ENCODE assay signal across 35 cellular contexts in genomic region chr16:53849585-53849984, GRCh38.
DNase-seq lines count a peak whose midpoint lies in the region; ATAC-seq, FAIRE-seq and TF ChIP-seq lines count a peak whose summit lies in the region.
"Had no signal": no experiment of that assay in that cellular context is flagged by ENCODE, and none has a peak within 500 bp of the region (broad histone marks: within the 10 kb centered on the region; RNA-seq: fewer than 3 reads in every experiment).

No MANE protein-coding gene starts in this region.

- no peaks in the 10 kb centered on the region for H3K27me3 ChIP-seq in DND-41 (ENCODE audit: insufficient read depth, low read length, poor library complexity)
- H3K27me3 ChIP-seq in Loucy (ENCODE audit: insufficient read depth, low read length, poor library complexity, severe bottlenecking) = no peaks in the 10 kb centered on the region
- no peaks in the 10 kb centered on the region for H3K27me3 ChIP-seq in GM12878 (replicated peaks in 1 of 2; ENCODE audit: control insufficient read depth in 2 of 2, insufficient read depth in 2 of 2, low read length in 1 of 2)
- H3K27me3 ChIP-seq in aorta (ENCODE audit: control insufficient read depth in 1 of 2, insufficient read depth in 2 of 2, low read length in 1 of 2) = no peaks in the 10 kb centered on the region
- H3K27me3 ChIP-seq: brain microvascular endothelial cell, esophagus squamous epithelium, foreskin keratinocyte, heart right ventricle, neutrophil, right atrium auricular region, upper lobe of right lung had no signal

- H3K9me3 ChIP-seq in DND-41 (ENCODE audit: insufficient read depth, low read length, severe bottlenecking) (no peaks in the 10 kb centered on the region), Loucy (ENCODE audit: insufficient read depth, low read depth, low read length) (peaks cover 3% of the 10 kb centered on the region; the same call in 1 of the 2 replicates), GM12878 (replicated peaks; ENCODE audit: control insufficient read depth, insufficient read depth, low read length) (no peaks in the 10 kb centered on the region), aorta (ENCODE audit: control insufficient read depth, low read length) (no peaks in the 10 kb centered on the region)
- H3K9me3 ChIP-seq: esophagus squamous epithelium, neutrophil, right atrium auricular region, upper lobe of right lung had no signal

- H3K36me3 ChIP-seq in DND-41 (ENCODE audit: insufficient read depth, low read length) (0 out of 2 replicates have a peak, but pooled peaks cover 4% of the 10 kb centered on the region), Loucy (ENCODE audit: insufficient read depth, low read length) (no peaks in the 10 kb centered on the region), GM12878 (ENCODE audit: control insufficient read depth in 2 of 2, insufficient read depth in 2 of 2, low read length in 1 of 2) (no peaks in the 10 kb centered on the region), aorta (ENCODE audit: control insufficient read depth in 1 of 2, insufficient read depth in 2 of 2, low read length in 1 of 2) (no peaks in the 10 kb centered on the region)
- H3K36me3 ChIP-seq: brain microvascular endothelial cell, neutrophil, WERI-Rb-1 had no signal

- H3K4me2 ChIP-seq in DND-41 (ENCODE audit: insufficient read depth, low read length) (peak overlapping the region; percentile 57), Loucy (ENCODE audit: low read depth, low read length, poor library complexity, severe bottlenecking) (peak overlapping the region; percentile 60), GM12878 (ENCODE audit: control insufficient read depth, insufficient read depth) (no peak overlapping the region)
- H3K4me2 ChIP-seq: smooth muscle cell had no signal

- no peaks in the 10 kb centered on the region for H3F3A ChIP-seq in Loucy (ENCODE audit: low read depth)

- RAD21 ChIA-PET in GM12878 (lab: Charles Lee; ENCODE audit: unreplicated experiment) = no interaction called here

- ATAC-seq in DND-41 (ENCODE audit: insufficient read depth, low read depth) (peak; percentile 90), GM12878 (peak; percentile 31; the same call in 1 of the 3 replicates), aorta (ENCODE audit: low FRiP score) (no peak)
- ATAC-seq: foreskin keratinocyte; heart right ventricle; Panc1; stimulated activated naive CD8-positive, alpha-beta T cell treated with anti-CD3 and anti-CD28 coated beads, Interleukin-15, Interleukin-2, amounts not matched to agents 100 U/mL and 50 U/mL, for 24 hours; upper lobe of right lung had no signal

- H3K4me1 ChIP-seq in DND-41 (ENCODE audit: insufficient read depth, low read length) (peaks cover 67% of the 10 kb centered on the region), Loucy (ENCODE audit: insufficient read depth, low read length, poor library complexity, severe bottlenecking) (peaks cover 48% of the 10 kb centered on the region), GM12878 (ENCODE audit: control insufficient read depth, insufficient read depth, low read length) (no peaks in the 10 kb centered on the region), aorta (ENCODE audit: control insufficient read depth in 1 of 2, insufficient read depth in 2 of 2, low read length in 2 of 2) (peaks cover 0 to 2% of the 10 kb centered on the region in 2 donors)
- H3K4me1 ChIP-seq: foreskin keratinocyte, right atrium auricular region, upper lobe of right lung had no signal

- DNase-seq in NCI-H1105 treated with DMSO at 0.1 percent for 48 hours (lab: John Stamatoyannopoulos, UW) = peak; percentile 62
- no peak for DNase-seq in NCI-H1105 (lab: John Stamatoyannopoulos, UW)
- DNase-seq in DND-41 = peak; percentile 78
- DNase-seq in GM12878 (ENCODE audit: low read depth, low spot score) = no peak
- no peak for DNase-seq in aorta
- DNase-seq in GOT3 (lab: John Stamatoyannopoulos, UW) = no peak
- no peak for DNase-seq in activated CD4-positive, CD25-positive, alpha-beta regulatory T cell treated with anti-CD3 and anti-CD28 coated beads, Interleukin-2, amount 50 U/mL, for 72 hours
- DNase-seq: activated CD4-positive, alpha-beta T cell treated with anti-CD3 and anti-CD28 coated beads for 48 hours; activated naive CD4-positive, alpha-beta T cell treated with anti-CD3 and anti-CD28 coated beads, Interleukin-2, amount 50 U/mL, for 16 hours; activated T-cell treated with anti-CD3 and anti-CD28 coated beads for 4 hours; brain microvascular endothelial cell; CD4-positive, CD25-positive, alpha-beta regulatory T cell; cerebellar nuclear complex; esophagus squamous epithelium; foreskin keratinocyte; HCEC 1CT; heart right ventricle; IMR-90; kidney; NCI-H2081; NCI-H774; posterior cingulate gyrus; Right ventricle myocardium superior; stimulated activated CD4-positive, alpha-beta T cell treated with anti-CD3 and anti-CD28 coated beads, Interleukin-1b, Interleukin-23, amount 100 ng/mL, for 48 hours; stimulated activated naive CD8-positive, alpha-beta T cell treated with anti-CD3 and anti-CD28 coated beads, Interleukin-15, Interleukin-2, amounts not matched to agents 100 U/mL and 50 U/mL, for 24 hours; T1000; upper lobe of right lung; WERI-Rb-1 had no signal

- 94% methylated on average over 1 of the region's 1 CpG for WGBS in GM12878 (ENCODE audit: insufficient coverage, insufficient replicate concordance, low lambda C conversion rate, missing lambda C conversion rate)
- WGBS in aorta, 2 donors = 92 to 96% methylated on average over 1 of the region's 1 CpG

- H3K4me3 ChIP-seq in DND-41 (ENCODE audit: low read depth in 1 of 2, low read length in 2 of 2) (peak overlapping the region in 1 of 2 experiments; percentile 10; a peak in 1 of 4 replicates), Loucy (ENCODE audit: low read length, poor library complexity, severe bottlenecking) (peak overlapping the region; percentile 39), GM12878 (no peak overlapping the region), aorta (ENCODE audit: low read length in 2 of 2) (no peak overlapping the region)
- H3K4me3 ChIP-seq: esophagus squamous epithelium, heart right ventricle, right atrium auricular region, smooth muscle cell, upper lobe of right lung had no signal

- H3K27ac ChIP-seq in DND-41 (ENCODE audit: low read length) (peak overlapping the region; percentile 72), GM12878 (ENCODE audit: control insufficient read depth, insufficient read depth) (no peak overlapping the region), aorta (ENCODE audit: low read depth in 1 of 2, low read length in 2 of 2) (no peak overlapping the region)
- H3K27ac ChIP-seq: brain microvascular endothelial cell, esophagus squamous epithelium, foreskin keratinocyte, heart right ventricle, neutrophil, right atrium auricular region, upper lobe of right lung, WERI-Rb-1 had no signal

- no peak for TF ChIP-seq EP300 in GM12878 (IDR thresholded peaks at IDR 0.05; ENCODE audit: borderline replicate concordance in 1 of 2, control insufficient read depth in 1 of 2, low read depth in 2 of 2, low read length in 2 of 2)

- TF ChIP-seq POLR2A in GM12878 (IDR thresholded peaks at IDR 0.05; ENCODE audit: low read depth, low read length) = no peak

- FAIRE-seq in GM12878 (lab: Jason Lieb, UNC) = no peak
- FAIRE-seq: D721Med, GM12891, kidney had no signal

- H3K9ac ChIP-seq in DND-41 (ENCODE audit: low read depth, low read length) (peak overlapping the region; percentile 23; the same call in 1 of the 2 replicates), Loucy (ENCODE audit: low read depth, low read length, poor library complexity, severe bottlenecking) (peak overlapping the region; percentile 18), GM12878 (ENCODE audit: control insufficient read depth, insufficient read depth, low read length) (no peak overlapping the region)

- H2AFZ ChIP-seq in DND-41 (ENCODE audit: low read depth, low read length) (no peak overlapping the region), Loucy (ENCODE audit: low read length) (no peak overlapping the region), GM12878 (ENCODE audit: control insufficient read depth, low read depth, low read length) (no peak overlapping the region)

- CTCF ChIA-PET in GM12878 (lab: Yijun Ruan, JAX) = interaction anchor here (0.8 to 1.3 kb wide), 2 partner anchors 105 to 114 kb away, joined by 3 read pairs; no protein-coding TSS in a partner anchor

- H3K79me2 ChIP-seq in DND-41 (ENCODE audit: insufficient read depth, low read length) (peaks cover 3% of the 10 kb centered on the region; the same call in 1 of the 2 replicates), Loucy (ENCODE audit: insufficient read depth, low read length) (no peaks in the 10 kb centered on the region), GM12878 (ENCODE audit: control insufficient read depth, insufficient read depth, low read length) (no peaks in the 10 kb centered on the region)

- POLR2A ChIA-PET in GM12878 (lab: Charles Lee) = no interaction called here

- no peaks in the 10 kb centered on the region for H3K9me2 ChIP-seq in Loucy (replicated peaks; ENCODE audit: low read depth, low read length)

- in situ Hi-C loops in GM12878 (cut with MboI) = no loop called here

- no peak for TF ChIP-seq RAD21 in GM12878 (IDR thresholded peaks at IDR 0.05; ENCODE audit: insufficient read depth, low read depth, low read length)

- H4K20me1 ChIP-seq in DND-41 (ENCODE audit: insufficient read depth, low read length) = no peaks in the 10 kb centered on the region
- H4K20me1 ChIP-seq in Loucy (ENCODE audit: insufficient read depth, low read length, poor library complexity, severe bottlenecking) = no peaks in the 10 kb centered on the region
- H4K20me1 ChIP-seq in GM12878 (ENCODE audit: control insufficient read depth, insufficient read depth) = no peaks in the 10 kb centered on the region

- intact Hi-C loops in GM12878 (cut with micrococcal nuclease; ENCODE audit: unreplicated experiment) = no loop called here
- intact Hi-C loops in aorta (cut with DNase I) = no loop called here

- SMC1A ChIA-PET in GM12878 (lab: Charles Lee; ENCODE audit: uncharacterized antibody, unreplicated experiment) = interaction anchor here (0.7 kb wide), 1 partner anchor 1417 kb away, joined by 5 read pairs; no protein-coding TSS in a partner anchor

- TF ChIP-seq CTCF in DND-41 (IDR thresholded peaks at IDR 0.05; ENCODE audit: borderline replicate concordance, extremely low read depth, low read length, poor library complexity, severe bottlenecking) = no peak
- TF ChIP-seq CTCF in Loucy (conservative IDR thresholded peaks at IDR 0.05; ENCODE audit: low read length) = no peak
- TF ChIP-seq CTCF in GM12878 (IDR thresholded peaks at IDR 0.05 in 2 of 3, conservative IDR thresholded peaks at IDR 0.05 in 1 of 3; ENCODE audit: control insufficient read depth in 2 of 3, extremely low read depth in 1 of 3, insufficient read depth in 1 of 3, low read depth in 3 of 3, low read length in 3 of 3) = no peak

- BruUV-seq in GM12878 (replicated peaks; lab: Mats Ljungman, UMichigan) = no TSS peak

TF ChIP-seq in GM12878, 131 proteins besides CTCF, POLR2A, EP300 and RAD21:
- TF ChIP-seq CREB1 (IDR thresholded peaks at IDR 0.05; ENCODE audit: low read depth) (no peak), TCF7 (IDR thresholded peaks at IDR 0.05; ENCODE audit: borderline replicate concordance) (peak; percentile 20; the same call in 1 of the 2 replicates), PAX8 (IDR thresholded peaks at IDR 0.05) (no peak), MTA2 (IDR thresholded peaks at IDR 0.05; ENCODE audit: low read depth) (no peak), ZNF207 (IDR thresholded peaks at IDR 0.05; ENCODE audit: borderline replicate concordance) (no peak), RELA (IDR thresholded peaks at IDR 0.05; ENCODE audit: borderline replicate concordance, partially characterized antibody) (no peak)

Comparison
In these comparisons a context has a peak if more than half of its experiments do, and no peak if none do; other contexts are left out.
1. DNase-seq: peak in NCI-H1105 treated with DMSO at 0.1 percent for 48 hours (single experiment) and DND-41 (single experiment); none in NCI-H1105 (single experiment), GM12878 (single experiment), aorta (0 of 2), GOT3 (single experiment) and activated CD4-positive, CD25-positive, alpha-beta regulatory T cell treated with anti-CD3 and anti-CD28 coated beads, Interleukin-2, amount 50 U/mL, for 72 hours (single experiment).